In genomic region chr7:100791881-100792666, GRCh38 we compare ENCODE assay signal across 17 cellular contexts. TPM values are rescaled to one million over a fixed set of nuclear protein-coding genes. Genes with fewer than 3 reads are reported as not detected.
A peak's percentile ranks its signal among the peaks of the same experiment; 100 is the strongest.
DNase-seq lines count a peak whose midpoint lies in the region; ATAC-seq and TF ChIP-seq lines count a peak whose summit lies in the region.
"Had no signal": no experiment of that assay in that cellular context is flagged by ENCODE, and none has a peak within 500 bp of the region (broad histone marks: within the 10 kb centered on the region; RNA-seq: fewer than 3 reads in every experiment).

No MANE protein-coding gene starts in this region.

- H3K4me1 ChIP-seq in upper lobe of right lung: no peaks in the 10 kb centered on the region

- H3K4me3 Mint-ChIP-seq in Calu3 (ENCODE audit: low read depth, unreplicated experiment): no peak overlapping the region
- H3K4me3 Mint-ChIP-seq in activated T-cell treated with anti-CD3 and anti-CD28 coated beads, Interleukin-2, amount 50 U/mL, for 72 hours: no peak overlapping the region
- H3K4me3 Mint-ChIP-seq: HFFc6 had no signal

- intact Hi-C loops in Calu3 (cut with micrococcal nuclease; ENCODE audit: unreplicated experiment) (no loop called here), upper lobe of right lung (cut with DNase I) (no loop called here)

- H3K27me3 ChIP-seq in upper lobe of right lung: peaks cover 12% of the 10 kb centered on the region

- H3K27ac Mint-ChIP-seq in Calu3 (ENCODE audit: unreplicated experiment): no peak overlapping the region
- no peak overlapping the region for H3K27ac Mint-ChIP-seq in activated T-cell treated with anti-CD3 and anti-CD28 coated beads, Interleukin-2, amount 50 U/mL, for 72 hours
- H3K27ac Mint-ChIP-seq: HFFc6 had no signal

- no peak overlapping the region for H3K27ac ChIP-seq in upper lobe of right lung

- peaks cover 4% of the 10 kb centered on the region for H3K36me3 Mint-ChIP-seq in Calu3 (ENCODE audit: insufficient read depth, unreplicated experiment)
- no peaks in the 10 kb centered on the region for H3K36me3 Mint-ChIP-seq in activated T-cell treated with anti-CD3 and anti-CD28 coated beads, Interleukin-2, amount 50 U/mL, for 72 hours (ENCODE audit: insufficient read depth in 2 of 2)
- H3K36me3 Mint-ChIP-seq: CD14-positive monocyte had no signal

- H3K9me3 Mint-ChIP-seq in Calu3 (ENCODE audit: low read depth, unreplicated experiment): no peaks in the 10 kb centered on the region
- no peaks in the 10 kb centered on the region for H3K9me3 Mint-ChIP-seq in activated T-cell treated with anti-CD3 and anti-CD28 coated beads, Interleukin-2, amount 50 U/mL, for 72 hours
- H3K9me3 Mint-ChIP-seq: HFFc6 had no signal

- H3K4me1 Mint-ChIP-seq in Calu3 (ENCODE audit: low read depth, unreplicated experiment): peaks cover 9% of the 10 kb centered on the region
- H3K4me1 Mint-ChIP-seq in activated T-cell treated with anti-CD3 and anti-CD28 coated beads, Interleukin-2, amount 50 U/mL, for 72 hours (ENCODE audit: low read depth): no peaks in the 10 kb centered on the region
- H3K4me1 Mint-ChIP-seq: CD14-positive monocyte had no signal

- H3K27me3 Mint-ChIP-seq in Calu3 (ENCODE audit: unreplicated experiment): no peaks in the 10 kb centered on the region
- peaks cover 24% of the 10 kb centered on the region for H3K27me3 Mint-ChIP-seq in activated T-cell treated with anti-CD3 and anti-CD28 coated beads, Interleukin-2, amount 50 U/mL, for 72 hours (ENCODE audit: low read depth)

- no peak for TF ChIP-seq CTCF in Calu3 (IDR thresholded peaks at IDR 0.05; ENCODE audit: unreplicated experiment)
- no peak for TF ChIP-seq CTCF in upper lobe of right lung (IDR thresholded peaks at IDR 0.05)

- peak; percentile 16 for DNase-seq in Calu3
- DNase-seq in M059J (ENCODE audit: low read depth): peak; percentile 45
- no peak for DNase-seq in upper lobe of right lung
- DNase-seq in stimulated activated CD4-positive, alpha-beta T cell treated with anti-CD3 and anti-CD28 coated beads, Interleukin-1b, Interleukin-23, amount 100 ng/mL, for 48 hours: no peak
- DNase-seq in activated T-cell treated with anti-CD3 and anti-CD28 coated beads, Interleukin-2, amount 50 U/mL, for 72 hours: no peak
- DNase-seq: COR-L47, HFFc6, Kasumi-1, NCI-H1417, NCI-H2029, NCI-H510A, NCI-H82, SHP77 had no signal

- H3K9me3 ChIP-seq in upper lobe of right lung: no peaks in the 10 kb centered on the region

- BruUV-seq in Calu3 (replicated peaks; lab: Mats Ljungman, UMichigan): no TSS peak

- CTCF ChIA-PET in Calu3 (lab: Charles Lee): interaction anchor here (0.7 kb wide), 1 partner anchor 10 kb away, joined by 3 read pairs; no protein-coding TSS in a partner anchor

- ATAC-seq in esophagus mucosa: peak; percentile 13
- peak; percentile 14 for ATAC-seq in upper lobe of right lung
- ATAC-seq in activated T-cell treated with anti-CD3 and anti-CD28 coated beads, Interleukin-2, amount 50 U/mL, for 72 hours (replicated peaks in 1 of 2): no peak
- ATAC-seq in GM19328 (IDR thresholded peaks at IDR 0.05; ENCODE audit: unreplicated experiment): no peak

- H3K36me3 ChIP-seq in upper lobe of right lung: no peaks in the 10 kb centered on the region

- H3K4me3 ChIP-seq in upper lobe of right lung: no peak overlapping the region

RNA-seq across cellular contexts. Expression of gene EPHB4, which starts 35.2 kb away (rescaled TPM):
- 63.7 and 72.4 TPM in 2 replicates for total RNA-seq in Calu3 (2022)
- 26.3 and 36.8 TPM in 2 replicates for total RNA-seq in M059J (2014; rRNA removed; shearing (Covaris generic))
- total RNA-seq in esophagus mucosa: 30.3 TPM
- total RNA-seq in upper lobe of right lung: 117 TPM
- total RNA-seq in activated T-cell treated with anti-CD3 and anti-CD28 coated beads, Interleukin-2, amount 50 U/mL, for 72 hours: 1 to 10 TPM; 2.4 to 3.4 TPM

RNA-seq across cellular contexts. Expression of gene ZAN, which starts 58.7 kb away (rescaled TPM):
- total RNA-seq in Calu3 (2022) (not detected in 2 replicates), esophagus mucosa (0.04 TPM), upper lobe of right lung (not detected)
- not detected in 2 replicates for total RNA-seq in M059J (2014; rRNA removed; shearing (Covaris generic))
- total RNA-seq in activated T-cell treated with anti-CD3 and anti-CD28 coated beads, Interleukin-2, amount 50 U/mL, for 72 hours: not detected
- total RNA-seq: G401, HFFc6 had no signal

Comparison
In these comparisons a context has a peak if more than half of its experiments do, and no peak if none do; other contexts are left out.
1. DNase-seq: peak in Calu3 (single experiment) and M059J (single experiment); none in upper lobe of right lung (single experiment), stimulated activated CD4-positive, alpha-beta T cell treated with anti-CD3 and anti-CD28 coated beads, Interleukin-1b, Interleukin-23, amount 100 ng/mL, for 48 hours (single experiment) and activated T-cell treated with anti-CD3 and anti-CD28 coated beads, Interleukin-2, amount 50 U/mL, for 72 hours (0 of 2).
2. ATAC-seq: peak in esophagus mucosa (single experiment) and upper lobe of right lung (single experiment); none in activated T-cell treated with anti-CD3 and anti-CD28 coated beads, Interleukin-2, amount 50 U/mL, for 72 hours (0 of 2) and GM19328 (single experiment).